ENCODE assay signal across 12 cellular contexts in genomic region chr15:96622714-96623113, GRCh38.
A peak's percentile ranks its signal among the peaks of the same experiment; 100 is the strongest.
DNase-seq lines count a peak whose midpoint lies in the region; ATAC-seq and TF ChIP-seq lines count a peak whose summit lies in the region.
"Had no signal": no experiment of that assay in that cellular context is flagged by ENCODE, and none has a peak within 500 bp of the region (broad histone marks: within the 10 kb centered on the region; RNA-seq: fewer than 3 reads in every experiment).

No MANE protein-coding gene starts in this region.

- peaks cover 57% of the 10 kb centered on the region for H3K27me3 ChIP-seq in RWPE2 (ENCODE audit: insufficient read depth, poor library complexity, severe bottlenecking)

- intact Hi-C loops in Right ventricle myocardium inferior (cut with DNase I): no loop called here

- ATAC-seq in RWPE2 (ENCODE audit: low read depth) (0 out of 3 replicates have a peak, but pooled peaks have one; percentile 55), Right ventricle myocardium inferior (no peak), HG03280 (IDR thresholded peaks at IDR 0.05; ENCODE audit: unreplicated experiment) (no peak), GM18498 (IDR thresholded peaks at IDR 0.05; ENCODE audit: unreplicated experiment) (no peak)

- H3K36me3 ChIP-seq in RWPE2 (ENCODE audit: low read depth): no peaks in the 10 kb centered on the region
- H3K36me3 ChIP-seq: HAP-1 had no signal

- no peak for TF ChIP-seq CTCF in RWPE2 (IDR thresholded peaks at IDR 0.05; ENCODE audit: poor library complexity, severe bottlenecking)

- no peak overlapping the region for H3K27ac ChIP-seq in RWPE2 (ENCODE audit: poor library complexity, severe bottlenecking)
- H3K27ac ChIP-seq: GM23248 had no signal

- no peak overlapping the region for H3K4me3 ChIP-seq in RWPE2 (ENCODE audit: severe bottlenecking)
- H3K4me3 ChIP-seq: GM23248, HAP-1 had no signal

- DNase-seq in DMS114 treated with DMSO at 0.1 percent for 48 hours (lab: John Stamatoyannopoulos, UW; ENCODE audit: unreplicated experiment) (peak; percentile 66), HT-29 (ENCODE audit: low spot score) (peak; percentile 7), RWPE2 (ENCODE audit: low spot score) (no peak), Right ventricle myocardium inferior (ENCODE audit: missing footprints) (no peak)
- DNase-seq in activated CD4-positive, alpha-beta T cell treated with anti-CD3 and anti-CD28 coated beads, Interleukin-2, amount 50 U/mL, for 1 hour: no peak
- DNase-seq: ACHN; CD4-positive, alpha-beta memory T cell; DMS79 treated with DMSO at 0.1 percent for 48 hours; GM23248 had no signal

- no peaks in the 10 kb centered on the region for H3K4me1 ChIP-seq in RWPE2 (ENCODE audit: insufficient read depth, poor library complexity, severe bottlenecking)
- H3K4me1 ChIP-seq: HAP-1 had no signal

- H3K9me3 ChIP-seq in RWPE2 (ENCODE audit: severe bottlenecking): no peaks in the 10 kb centered on the region
- H3K9me3 ChIP-seq: HAP-1 had no signal

Comparison
In these comparisons a context has a peak if more than half of its experiments do, and no peak if none do; other contexts are left out.
1. DNase-seq: peak in DMS114 treated with DMSO at 0.1 percent for 48 hours (single experiment) and HT-29 (single experiment); none in RWPE2 (single experiment), activated CD4-positive, alpha-beta T cell treated with anti-CD3 and anti-CD28 coated beads, Interleukin-2, amount 50 U/mL, for 1 hour (single experiment) and Right ventricle myocardium inferior (single experiment).